ENCODE assay signal across 11 cellular contexts in the genomic region with DNA sequence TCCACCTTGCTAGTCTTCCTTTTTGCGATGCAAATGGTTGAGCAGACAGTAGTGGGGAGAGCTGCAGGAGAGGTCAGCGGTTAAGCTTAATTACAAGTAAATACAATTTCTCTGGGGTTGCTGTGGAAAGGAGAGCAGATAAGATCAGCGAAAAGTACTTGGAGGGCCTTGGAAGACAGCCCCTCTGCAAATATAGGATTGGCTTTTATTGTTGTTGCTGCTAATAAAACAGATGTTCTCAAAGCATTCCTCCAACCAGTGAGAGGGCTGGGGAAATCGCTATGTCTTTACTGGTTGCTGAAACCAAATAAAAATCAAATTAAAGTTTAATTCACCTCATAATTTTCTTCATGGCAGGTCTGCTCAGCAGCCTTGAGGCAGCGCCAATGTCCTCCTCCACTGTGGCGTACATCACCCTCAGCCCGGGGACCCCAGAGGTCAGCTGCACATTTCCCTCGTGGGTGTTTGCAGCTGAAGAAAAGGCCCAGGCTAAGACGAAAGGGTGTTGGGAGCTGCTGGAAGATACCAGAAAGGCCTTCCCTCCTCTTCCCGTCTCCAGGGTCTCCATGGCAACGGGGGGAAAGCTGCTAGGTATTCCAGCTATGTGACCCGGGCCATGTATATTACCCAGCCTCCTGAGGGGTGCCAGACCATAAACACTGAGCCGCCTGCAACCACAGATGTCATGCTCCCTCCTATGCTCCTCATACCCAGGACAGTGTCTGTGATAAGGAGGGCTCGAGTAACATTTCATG. TPM values are rescaled to one million over a fixed set of nuclear protein-coding genes. Genes with fewer than 3 reads are reported as not detected.
DNase-seq lines count a peak whose midpoint lies in the region; ATAC-seq and TF ChIP-seq lines count a peak whose summit lies in the region.
"Had no signal": no experiment of that assay in that cellular context is flagged by ENCODE, and none has a peak within 500 bp of the region (broad histone marks: within the 10 kb centered on the region; RNA-seq: fewer than 3 reads in every experiment).

No MANE protein-coding gene starts in this region.

- H3K9me2 ChIP-seq in GM23248 (ENCODE audit: insufficient read depth): no peaks in the 10 kb centered on the region

- H3K9me3 Mint-ChIP-seq in effector memory CD8-positive, alpha-beta T cell: no peaks in the 10 kb centered on the region
- H3K9me3 Mint-ChIP-seq: memory B cell had no signal

- no peak overlapping the region for H3K27ac Mint-ChIP-seq in effector memory CD8-positive, alpha-beta T cell
- H3K27ac Mint-ChIP-seq: memory B cell, T-helper 17 cell had no signal

- no peaks in the 10 kb centered on the region for H4K20me1 ChIP-seq in GM23248 (ENCODE audit: insufficient read depth)

- no CpG with 5 or more reads among the region's 14 CpGs for WGBS in iPS DF 6.9 (ENCODE audit: insufficient coverage, insufficient read length)
- 18 to 22% methylated on average over 14 of the region's 14 CpGs for WGBS in GM23248 (ENCODE audit: low coverage in 1 of 2, low lambda C conversion rate in 2 of 2, missing lambda C conversion rate in 2 of 2), 2 experiments

- ATAC-seq in effector memory CD8-positive, alpha-beta T cell (replicated peaks): no peak
- ATAC-seq: T-helper 17 cell had no signal

- no peaks in the 10 kb centered on the region for H3K36me3 Mint-ChIP-seq in effector memory CD8-positive, alpha-beta T cell (ENCODE audit: insufficient read depth)
- H3K36me3 Mint-ChIP-seq: memory B cell had no signal

- no peaks in the 10 kb centered on the region for H3K9me3 ChIP-seq in HEK293 (ENCODE audit: control insufficient read depth, insufficient read depth, low read depth, low read length)
- no peaks in the 10 kb centered on the region for H3K9me3 ChIP-seq in iPS DF 6.9 (ENCODE audit: control insufficient read depth, insufficient read depth, low read length)
- no peaks in the 10 kb centered on the region for H3K9me3 ChIP-seq in GM23248 (ENCODE audit: low read depth)

- no peaks in the 10 kb centered on the region for H3K79me2 ChIP-seq in GM23248 (ENCODE audit: insufficient read depth)

- H3K4me3 Mint-ChIP-seq in effector memory CD8-positive, alpha-beta T cell: no peak overlapping the region
- H3K4me3 Mint-ChIP-seq: memory B cell, T-helper 17 cell had no signal

- peaks cover 43 to 52% of the 10 kb centered on the region in 2 donors for H3K27me3 Mint-ChIP-seq in effector memory CD8-positive, alpha-beta T cell

- intact Hi-C loops in cardiac septum (cut with DNase I): no loop called here

- TF ChIP-seq CTCF in HEK293 (tag by site-specific recombination; IDR thresholded peaks at IDR 0.05): no peak

- H3K9ac ChIP-seq in GM23248: no peak overlapping the region

- H3K36me3 ChIP-seq in HEK293 (ENCODE audit: control insufficient read depth in 2 of 2, insufficient read depth in 1 of 2, low read length in 2 of 2) (no peaks in the 10 kb centered on the region), iPS DF 6.9 (ENCODE audit: control insufficient read depth, insufficient read depth, low read length) (no peaks in the 10 kb centered on the region), GM23248 (ENCODE audit: low read depth) (no peaks in the 10 kb centered on the region)
- H3K36me3 ChIP-seq: spleen had no signal

- no peak overlapping the region for H3K4me2 ChIP-seq in GM23248 (ENCODE audit: unreplicated experiment)

- CTCF ChIA-PET in HEK293 (lab: Yijun Ruan, JAX): interaction anchor here (1.0 to 2.8 kb wide), 3 partner anchors 9 to 54 kb away, joined by 3 to 14 read pairs (median 4); no protein-coding TSS in a partner anchor

- H2AFZ ChIP-seq in GM23248: no peak overlapping the region

- H3K27ac ChIP-seq in HEK293 (ENCODE audit: extremely low read depth, low read depth, low read length): peak overlapping the region; percentile 73
- no peak overlapping the region for H3K27ac ChIP-seq in iPS DF 6.9 (ENCODE audit: low read length)
- H3K27ac ChIP-seq in GM23248: no peak overlapping the region
- H3K27ac ChIP-seq: spleen had no signal

- POLR2A ChIA-PET in HEK293 (lab: Yijun Ruan, JAX): interaction anchor here (1.1 to 1.7 kb wide), 2 partner anchors 12 to 54 kb away, joined by 5 to 13 read pairs; partner anchors contain the start of gene POU2F1

- H3K4me3 ChIP-seq in HEK293 (ENCODE audit: low read depth, low read length): no peak overlapping the region
- H3K4me3 ChIP-seq in iPS DF 6.9 (ENCODE audit: low read length): no peak overlapping the region
- no peak overlapping the region for H3K4me3 ChIP-seq in GM23248
- H3K4me3 ChIP-seq: spleen had no signal

- in situ Hi-C loops in GM23248 (cut with MboI): no loop called here

- H3F3A ChIP-seq in GM23248 (ENCODE audit: insufficient read depth): no peaks in the 10 kb centered on the region

- H3K27me3 ChIP-seq in iPS DF 6.9 (ENCODE audit: control insufficient read depth, insufficient read depth, low read length) (no peaks in the 10 kb centered on the region), GM23248 (replicated peaks; ENCODE audit: insufficient read depth) (peaks cover 14% of the 10 kb centered on the region; the same call in 1 of the 2 replicates)

- DNase-seq in NCI-H82 (lab: John Stamatoyannopoulos, UW): peak; percentile 37
- DNase-seq in iPS DF 6.9 (ENCODE audit: low read depth, low spot score): peak; percentile 80
- DNase-seq in retina: peak; percentile 72
- DNase-seq in GM23248: no peak
- DNase-seq in effector memory CD8-positive, alpha-beta T cell: no peak
- DNase-seq in cardiac septum (ENCODE audit: low spot score): no peak
- DNase-seq: Kasumi-1, spleen, T-helper 17 cell had no signal

- peaks cover 15% of the 10 kb centered on the region for H3K4me1 ChIP-seq in HEK293 (ENCODE audit: control insufficient read depth, insufficient read depth, low read length)
- peaks cover 11% of the 10 kb centered on the region for H3K4me1 ChIP-seq in iPS DF 6.9 (ENCODE audit: control insufficient read depth, insufficient read depth, low read length)
- H3K4me1 ChIP-seq in GM23248 (ENCODE audit: insufficient read depth): no peaks in the 10 kb centered on the region
- H3K4me1 ChIP-seq: spleen had no signal

- no peaks in the 10 kb centered on the region for H3K4me1 Mint-ChIP-seq in effector memory CD8-positive, alpha-beta T cell (ENCODE audit: low read depth in 2 of 2)
- H3K4me1 Mint-ChIP-seq: memory B cell had no signal

TF ChIP-seq in HEK293, 187 proteins besides CTCF, POLR2A, EP300 and RAD21 (continues in another document):
- TF ChIP-seq FEZF1 (tag by site-specific recombination; IDR thresholded peaks at IDR 0.05): peak; percentile 90
- no peak for TF ChIP-seq ZNF132 (tag by site-specific recombination; IDR thresholded peaks at IDR 0.05; ENCODE audit: borderline replicate concordance)
- no peak for TF ChIP-seq ZNF221 (tag by site-specific recombination; IDR thresholded peaks at IDR 0.05; ENCODE audit: borderline replicate concordance)
- peak; percentile 46 for TF ChIP-seq ZXDB (tag by site-specific recombination; IDR thresholded peaks at IDR 0.05)
- peak; percentile 12; the same call in 1 of the 2 replicates for TF ChIP-seq ZIC2 (tag by site-specific recombination; IDR thresholded peaks at IDR 0.05)
- TF ChIP-seq ZNF830 (tag by site-specific recombination; IDR thresholded peaks at IDR 0.05; ENCODE audit: low read depth): no peak
- TF ChIP-seq SP7 (tag by site-specific recombination; IDR thresholded peaks at IDR 0.05): 0 out of 2 replicates have a peak, but pooled peaks have one; percentile 23
- no peak for TF ChIP-seq ZNF548 (tag by site-specific recombination; IDR thresholded peaks at IDR 0.05)
- TF ChIP-seq ZNF561 (tag by site-specific recombination; IDR thresholded peaks at IDR 0.05; ENCODE audit: borderline replicate concordance): 0 out of 2 replicates have a peak, but pooled peaks have one; percentile 44
- no peak for TF ChIP-seq ZSCAN5A (tag by site-specific recombination; IDR thresholded peaks at IDR 0.05)
- no peak for TF ChIP-seq ZNF362 (tag by site-specific recombination; IDR thresholded peaks at IDR 0.05)
- TF ChIP-seq ZNF324 (tag by site-specific recombination; IDR thresholded peaks at IDR 0.05): no peak
- TF ChIP-seq ZNF692 (tag by site-specific recombination; IDR thresholded peaks at IDR 0.05): peak; percentile 12; the same call in 1 of the 2 replicates
- TF ChIP-seq ZNF175 (tag by site-specific recombination; IDR thresholded peaks at IDR 0.05): no peak
- no peak for TF ChIP-seq EGR2 (tag by site-specific recombination; IDR thresholded peaks at IDR 0.05; ENCODE audit: low read depth)

RNA-seq across cellular contexts. Expression of gene POU2F1, which starts 54.6 kb away (rescaled TPM):
- 2.3 and 3.4 TPM in 2 replicates for total RNA-seq in GM23248 (2014; rRNA removed; shearing (Covaris generic))
- polyA plus RNA-seq in GM23248 (2016; fragmentation: Nextera tagmentation; extraction: Ambion mirVana): 3.7 TPM in 2 replicates
- total RNA-seq in cardiac septum: 9.9 TPM

Comparison
In these comparisons a context has a peak if more than half of its experiments do, and no peak if none do; other contexts are left out.
1. DNase-seq: peak in NCI-H82 (single experiment), iPS DF 6.9 (single experiment) and retina (single experiment); none in GM23248 (single experiment), effector memory CD8-positive, alpha-beta T cell (0 of 3) and cardiac septum (single experiment).